ENCODE assay signal across 9 cellular contexts in the genomic region with DNA sequence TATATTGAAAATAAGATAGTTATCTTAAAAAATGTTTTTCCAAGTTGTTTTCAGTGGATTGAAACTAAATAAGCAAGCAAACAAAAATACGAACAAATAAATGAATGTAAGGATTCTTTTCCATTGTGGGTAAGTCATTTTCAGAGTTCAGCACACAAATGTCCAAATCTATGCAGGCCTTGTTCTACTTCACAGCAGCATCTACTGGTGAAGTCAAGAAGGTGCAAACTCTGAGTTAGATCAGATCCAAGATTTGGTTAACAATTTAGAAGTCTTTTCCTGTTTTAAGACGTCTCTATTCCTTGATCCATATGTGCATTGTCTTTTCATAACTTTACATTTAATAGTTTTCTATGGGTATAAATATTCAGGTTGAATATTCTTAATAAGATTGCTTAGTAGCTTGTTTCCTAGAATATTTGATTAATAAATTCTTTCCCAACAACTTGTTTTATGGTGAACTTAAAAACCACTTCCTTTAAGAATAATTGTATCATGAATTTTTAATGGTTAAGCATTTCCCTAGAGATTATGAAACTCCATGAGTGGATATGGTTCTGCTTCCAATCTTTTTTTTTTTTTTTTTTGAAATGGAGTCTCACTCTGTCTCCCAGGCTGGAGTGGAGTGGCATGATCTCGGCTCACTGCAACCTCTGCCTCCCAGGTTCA. TPM values are rescaled to one million over a fixed set of nuclear protein-coding genes. Genes with fewer than 3 reads are reported as not detected.
DNase-seq lines count a peak whose midpoint lies in the region; ATAC-seq and TF ChIP-seq lines count a peak whose summit lies in the region.
"Had no signal": no experiment of that assay in that cellular context is flagged by ENCODE, and none has a peak within 500 bp of the region (broad histone marks: within the 10 kb centered on the region; RNA-seq: fewer than 3 reads in every experiment).

No MANE protein-coding gene starts in this region.

- POLR2A ChIA-PET in CD8-positive, alpha-beta T cell (lab: Charles Lee) = no interaction called here

- H3K27me3 ChIP-seq in lower lobe of right lung (ENCODE audit: low read depth) = no peaks in the 10 kb centered on the region
- no peaks in the 10 kb centered on the region for H3K27me3 ChIP-seq in CD8-positive, alpha-beta T cell (ENCODE audit: insufficient read depth, low read length)

- H3K27ac Mint-ChIP-seq in CD14-positive monocyte = peak overlapping the region in 3 of 7 donors; percentile 30 to 77 (median 35)
- H3K27ac Mint-ChIP-seq in activated CD4-positive, alpha-beta T cell treated with anti-CD3 and anti-CD28 coated beads, Interleukin-2, amount 10 ng/mL, durations not matched to agents 24 days and 14 days = no peak overlapping the region
- H3K27ac Mint-ChIP-seq in CD8-positive, alpha-beta T cell = no peak overlapping the region
- H3K27ac Mint-ChIP-seq: T-helper 1 cell treated with Interleukin-12 subunit alpha and Interleukin-12 subunit beta and Interleukin-4 antibody, amounts not matched to agents 30 μg/mL and 1 μg/mL, for 36 hours had no signal

- peaks cover 0 to 6% (median 4%) of the 10 kb centered on the region in 7 donors for H3K9me3 Mint-ChIP-seq in CD14-positive monocyte
- no peaks in the 10 kb centered on the region for H3K9me3 Mint-ChIP-seq in activated CD4-positive, alpha-beta T cell treated with anti-CD3 and anti-CD28 coated beads, Interleukin-2, amount 10 ng/mL, durations not matched to agents 24 days and 14 days
- H3K9me3 Mint-ChIP-seq in CD8-positive, alpha-beta T cell = no peaks in the 10 kb centered on the region
- H3K9me3 Mint-ChIP-seq: T-helper 1 cell treated with Interleukin-12 subunit alpha and Interleukin-12 subunit beta and Interleukin-4 antibody, amounts not matched to agents 30 μg/mL and 1 μg/mL, for 36 hours had no signal

- CTCF ChIA-PET in CD8-positive, alpha-beta T cell (lab: Charles Lee) = no interaction called here

- no peak overlapping the region for H3K27ac ChIP-seq in lower lobe of right lung
- no peak overlapping the region for H3K27ac ChIP-seq in CD8-positive, alpha-beta T cell (ENCODE audit: low read depth, low read length)

- H3K36me3 Mint-ChIP-seq in CD14-positive monocyte = peaks cover 8 to 11% of the 10 kb centered on the region in 2 donors
- no peaks in the 10 kb centered on the region for H3K36me3 Mint-ChIP-seq in activated CD4-positive, alpha-beta T cell treated with anti-CD3 and anti-CD28 coated beads, Interleukin-2, amount 10 ng/mL, durations not matched to agents 24 days and 14 days (ENCODE audit: low read depth)
- no peaks in the 10 kb centered on the region for H3K36me3 Mint-ChIP-seq in CD8-positive, alpha-beta T cell

- ATAC-seq in lower lobe of right lung (no peak), HG03175 (IDR thresholded peaks at IDR 0.05; ENCODE audit: unreplicated experiment) (no peak)
- no peak for ATAC-seq in CD8-positive, alpha-beta T cell

- peaks cover 14% of the 10 kb centered on the region for H3K4me1 ChIP-seq in lower lobe of right lung
- H3K4me1 ChIP-seq in CD8-positive, alpha-beta T cell (ENCODE audit: insufficient read depth, low read length) = no peaks in the 10 kb centered on the region

- no peaks in the 10 kb centered on the region for H3K27me3 Mint-ChIP-seq in CD14-positive monocyte (ENCODE audit: low read depth in 3 of 3)
- H3K27me3 Mint-ChIP-seq in activated CD4-positive, alpha-beta T cell treated with anti-CD3 and anti-CD28 coated beads, Interleukin-2, amount 10 ng/mL, durations not matched to agents 24 days and 14 days = peaks cover 7% of the 10 kb centered on the region
- H3K27me3 Mint-ChIP-seq in CD8-positive, alpha-beta T cell (ENCODE audit: low read depth) = peaks cover 3% of the 10 kb centered on the region

- intact Hi-C loops in CD14-positive monocyte (cut with micrococcal nuclease) = loop anchor here in 1 of 2 donors (5.0 kb wide), 1 partner anchor 285 kb away; the partner anchor contains the start of gene CCNL1
- intact Hi-C loops in lower lobe of right lung (cut with DNase I) = no loop called here
- intact Hi-C loops in activated CD4-positive, alpha-beta T cell treated with anti-CD3 and anti-CD28 coated beads, Interleukin-2, amount 10 ng/mL, durations not matched to agents 24 days and 14 days (cut with micrococcal nuclease) = no loop called here
- intact Hi-C loops in CD8-positive, alpha-beta T cell (cut with DNase I, micrococcal nuclease) = no loop called here

- no peak overlapping the region for H3K4me3 Mint-ChIP-seq in CD14-positive monocyte
- H3K4me3 Mint-ChIP-seq in activated CD4-positive, alpha-beta T cell treated with anti-CD3 and anti-CD28 coated beads, Interleukin-2, amount 10 ng/mL, durations not matched to agents 24 days and 14 days = no peak overlapping the region
- no peak overlapping the region for H3K4me3 Mint-ChIP-seq in CD8-positive, alpha-beta T cell
- H3K4me3 Mint-ChIP-seq: T-helper 1 cell treated with Interleukin-12 subunit alpha and Interleukin-12 subunit beta and Interleukin-4 antibody, amounts not matched to agents 30 μg/mL and 1 μg/mL, for 36 hours had no signal

- TF ChIP-seq CTCF in CD14-positive monocyte (IDR thresholded peaks at IDR 0.05) (peak; percentile 56), lower lobe of right lung (IDR thresholded peaks at IDR 0.05) (peak; percentile 34)
- no peak for TF ChIP-seq CTCF in CD8-positive, alpha-beta T cell (IDR thresholded peaks at IDR 0.05)

- no peaks in the 10 kb centered on the region for H3K9me3 ChIP-seq in lower lobe of right lung
- H3K9me3 ChIP-seq in CD8-positive, alpha-beta T cell (ENCODE audit: low read length) = no peaks in the 10 kb centered on the region

- no peak overlapping the region for H3K4me3 ChIP-seq in lower lobe of right lung
- no peak overlapping the region for H3K4me3 ChIP-seq in CD8-positive, alpha-beta T cell (ENCODE audit: low read depth, low read length)

- no peaks in the 10 kb centered on the region for H3K36me3 ChIP-seq in lower lobe of right lung
- no peaks in the 10 kb centered on the region for H3K36me3 ChIP-seq in CD8-positive, alpha-beta T cell (ENCODE audit: insufficient read depth, low read length)

- H3K4me1 Mint-ChIP-seq in CD14-positive monocyte = peaks cover 46% of the 10 kb centered on the region
- no peaks in the 10 kb centered on the region for H3K4me1 Mint-ChIP-seq in activated CD4-positive, alpha-beta T cell treated with anti-CD3 and anti-CD28 coated beads, Interleukin-2, amount 10 ng/mL, durations not matched to agents 24 days and 14 days
- no peaks in the 10 kb centered on the region for H3K4me1 Mint-ChIP-seq in CD8-positive, alpha-beta T cell (ENCODE audit: low read depth)

- DNase-seq in CD14-positive monocyte (ENCODE audit: low spot score) (no peak), Kasumi-1 (lab: John Stamatoyannopoulos, UW) (peak; percentile 59 to 79), amniotic stem cell (lab: John Stamatoyannopoulos, UW) (peak; percentile 51), lower lobe of right lung (no peak)
- DNase-seq in activated CD4-positive, alpha-beta T cell treated with anti-CD3 and anti-CD28 coated beads for 4 hours = no peak
- DNase-seq in activated CD4-positive, alpha-beta T cell treated with anti-CD3 and anti-CD28 coated beads, Interleukin-2, amount 10 ng/mL, durations not matched to agents 24 days and 14 days = no peak
- no peak for DNase-seq in CD8-positive, alpha-beta T cell

RNA-seq across cellular contexts. Expression of gene PTX3, which starts 10.5 kb away (rescaled TPM):
- polyA plus RNA-seq in CD14-positive monocyte = 10 to 100 TPM in 1 of 2 donors, 1 to 10 TPM in 1; 9.1 to 10.5 TPM
- total RNA-seq in lower lobe of right lung = 3.2 TPM
- total RNA-seq in activated CD4-positive, alpha-beta T cell treated with anti-CD3 and anti-CD28 coated beads, Interleukin-2, amount 10 ng/mL, durations not matched to agents 24 days and 14 days = not detected in 2 replicates
- total RNA-seq in CD8-positive, alpha-beta T cell = not detected

RNA-seq across cellular contexts. Expression of gene VEPH1, which starts 56.1 kb away (rescaled TPM):
- under 1 TPM in 1 of 2 donors, not detected in 1; 0.44 TPM for polyA plus RNA-seq in CD14-positive monocyte
- 116 TPM for total RNA-seq in lower lobe of right lung
- total RNA-seq in activated CD4-positive, alpha-beta T cell treated with anti-CD3 and anti-CD28 coated beads, Interleukin-2, amount 10 ng/mL, durations not matched to agents 24 days and 14 days = not detected in 2 replicates
- not detected for total RNA-seq in CD8-positive, alpha-beta T cell

Comparison
In these comparisons a context has a peak if more than half of its experiments do, and no peak if none do; other contexts are left out.
1. DNase-seq: peak in Kasumi-1 (2 of 2) and amniotic stem cell (single experiment); none in CD14-positive monocyte (single experiment), lower lobe of right lung (single experiment), activated CD4-positive, alpha-beta T cell treated with anti-CD3 and anti-CD28 coated beads for 4 hours (0 of 2), activated CD4-positive, alpha-beta T cell treated with anti-CD3 and anti-CD28 coated beads, Interleukin-2, amount 10 ng/mL, durations not matched to agents 24 days and 14 days (single experiment) and CD8-positive, alpha-beta T cell (0 of 7).
2. RNA of gene VEPH1, which starts 56.1 kb away (total RNA-seq): 116 TPM in lower lobe of right lung (single experiment); not detected in activated CD4-positive, alpha-beta T cell treated with anti-CD3 and anti-CD28 coated beads, Interleukin-2, amount 10 ng/mL, durations not matched to agents 24 days and 14 days and not detected in CD8-positive, alpha-beta T cell; every median in the first group is over 100 times any median in the second.